ENCODE assay signal across 8 cellular contexts in genomic region chr2:190180313-190181065, GRCh38.
DNase-seq lines count a peak whose midpoint lies in the region; ATAC-seq, FAIRE-seq and TF ChIP-seq lines count a peak whose summit lies in the region.

No MANE protein-coding gene starts in this region.

- H3K4me2 ChIP-seq in KMS-11, result peak overlapping the region; percentile 19; the same call in 1 of the 2 replicates

- H3K9me3 Mint-ChIP-seq in activated B cell treated with CpG ODN at 0.5 μM for 24 hours, result no peaks in the 10 kb centered on the region
- H3K9me3 Mint-ChIP-seq in natural killer cell, result no peaks in the 10 kb centered on the region

- no peaks in the 10 kb centered on the region for H4K20me1 ChIP-seq in KMS-11 (ENCODE audit: insufficient read depth)

- H3K4me1 Mint-ChIP-seq in activated B cell treated with CpG ODN at 0.5 μM for 24 hours (peaks cover 20% of the 10 kb centered on the region), natural killer cell (peaks cover 11 to 17% of the 10 kb centered on the region in 2 donors)

- ATAC-seq in activated B cell treated with CpG ODN at 0.5 μM for 24 hours (ENCODE audit: low read depth) (peak; percentile 86), natural killer cell (peak; percentile 52 to 70 (median 60))

- H2AFZ ChIP-seq in KMS-11 (ENCODE audit: low read depth), result peak overlapping the region; percentile 61

- TF ChIP-seq CTCF in KMS-11 (conservative IDR thresholded peaks at IDR 0.05; ENCODE audit: low read depth, low read length) (peak; percentile 42), activated B cell treated with CpG ODN at 0.5 μM for 24 hours (IDR thresholded peaks at IDR 0.05) (no peak), fibroblast of villous mesenchyme (IDR thresholded peaks at IDR 0.05; ENCODE audit: insufficient read depth, low read depth, low read length) (peak; percentile 43), natural killer cell (IDR thresholded peaks at IDR 0.05) (peak; percentile 9)

- H3K4me3 ChIP-seq in KMS-11 (IDR thresholded peaks at IDR 0.05; ENCODE audit: insufficient read depth, low read depth, low read length) (peak overlapping the region; percentile 72), fibroblast of villous mesenchyme (ENCODE audit: low read depth, low read length) (peak overlapping the region; percentile 64)

- H3K4me1 ChIP-seq in KMS-11 (ENCODE audit: low read depth, poor library complexity, severe bottlenecking), result no peaks in the 10 kb centered on the region

- H3K27me3 Mint-ChIP-seq in activated B cell treated with CpG ODN at 0.5 μM for 24 hours (no peaks in the 10 kb centered on the region), natural killer cell (ENCODE audit: low read depth in 2 of 2) (peaks cover 0 to 24% of the 10 kb centered on the region in 2 donors)

- in situ Hi-C loops in G401 (cut with HindIII; ENCODE audit: low sequenced_read_pairs), result no loop called here

- no peak for TF ChIP-seq POLR2A in H54 (IDR thresholded peaks at IDR 0.05; ENCODE audit: low read depth, low read length)

- H3K27ac Mint-ChIP-seq in activated B cell treated with CpG ODN at 0.5 μM for 24 hours (no peak overlapping the region), natural killer cell (no peak overlapping the region)

- POLR2A ChIA-PET in activated B cell treated with CpG ODN at 0.5 μM for 24 hours (lab: Charles Lee), result interaction anchor here (0.6 to 1.4 kb wide), 4 partner anchors 11 to 418 kb away, joined by 3 to 7 read pairs (median 4); partner anchors contain the start of genes NEMP2 and OSGEPL1

- no peak overlapping the region for H3K27ac ChIP-seq in KMS-11

- H3K36me3 ChIP-seq in KMS-11 (ENCODE audit: insufficient read depth), result no peaks in the 10 kb centered on the region

- H3K9ac ChIP-seq in KMS-11, result peak overlapping the region; percentile 40; the same call in 1 of the 2 replicates

- CTCF ChIA-PET in activated B cell treated with CpG ODN at 0.5 μM for 24 hours (lab: Charles Lee), result interaction anchor here (1.0 to 1.7 kb wide), 3 partner anchors 9 to 134 kb away, joined by 3 to 8 read pairs (median 4); no protein-coding TSS in a partner anchor

- DNase-seq in activated gamma-delta T cell treated with Interleukin-2 at 50 U/mL for 16 hours (peak; percentile 4), activated gamma-delta T cell (lab: John Stamatoyannopoulos, UW) (no peak), H54 (ENCODE audit: insufficient read length, low spot score) (peak; percentile 36), activated B cell treated with CpG ODN at 0.5 μM for 24 hours (peak; percentile 54), fibroblast of villous mesenchyme (ENCODE audit: low read depth) (no peak), natural killer cell (peak; percentile 17), G401 (ENCODE audit: low spot score) (no peak)

- no peak for FAIRE-seq in H54 (lab: Jason Lieb, UNC)

- H3K79me2 ChIP-seq in KMS-11 (ENCODE audit: insufficient read depth, low read depth), result no peaks in the 10 kb centered on the region

- H3K27me3 ChIP-seq in KMS-11 (ENCODE audit: insufficient read depth, low read depth), result no peaks in the 10 kb centered on the region

- intact Hi-C loops in activated B cell treated with CpG ODN at 0.5 μM for 24 hours (cut with micrococcal nuclease) (loop anchor here (1.0 to 10.0 kb wide), 6 partner anchors 47 to 834 kb away; partner anchors contain the start of genes ASNSD1 and STAT1), natural killer cell (cut with micrococcal nuclease) (no loop called here)

- H3K36me3 Mint-ChIP-seq in activated B cell treated with CpG ODN at 0.5 μM for 24 hours (ENCODE audit: low read depth) (no peaks in the 10 kb centered on the region), natural killer cell (no peaks in the 10 kb centered on the region)

- H3K4me3 Mint-ChIP-seq in activated B cell treated with CpG ODN at 0.5 μM for 24 hours, result peak overlapping the region; percentile 82
- peak overlapping the region; percentile 84 for H3K4me3 Mint-ChIP-seq in natural killer cell

Comparison
In these comparisons a context has a peak if more than half of its experiments do, and no peak if none do; other contexts are left out.
1. DNase-seq: peak in activated gamma-delta T cell treated with Interleukin-2 at 50 U/mL for 16 hours (single experiment), H54 (single experiment), activated B cell treated with CpG ODN at 0.5 μM for 24 hours (single experiment) and natural killer cell (single experiment); none in activated gamma-delta T cell (single experiment), fibroblast of villous mesenchyme (single experiment) and G401 (single experiment).